ENCODE assay signal across 8 cellular contexts in genomic region chr11:126989942-126990715, GRCh38. TPM values are rescaled to one million over a fixed set of nuclear protein-coding genes. Genes with fewer than 3 reads are reported as not detected.
A peak's percentile ranks its signal among the peaks of the same experiment; 100 is the strongest.
DNase-seq lines count a peak whose midpoint lies in the region; ATAC-seq, FAIRE-seq and TF ChIP-seq lines count a peak whose summit lies in the region.

No MANE protein-coding gene starts in this region.

- peak; percentile 93 to 99 (median 97) for TF ChIP-seq CTCF in H1 (IDR thresholded peaks at IDR 0.05; ENCODE audit: control extremely low read depth in 1 of 3, insufficient read depth in 1 of 3, low read depth in 1 of 3, low read length in 3 of 3)

- ATAC-seq in GM18907 (IDR thresholded peaks at IDR 0.05; ENCODE audit: unreplicated experiment) (peak; percentile 86), HG03342 (IDR thresholded peaks at IDR 0.05; ENCODE audit: unreplicated experiment) (peak; percentile 87)

- peaks cover 6% of the 10 kb centered on the region for H3K27me3 Mint-ChIP-seq in activated CD4-positive, alpha-beta memory T cell treated with anti-CD3 and anti-CD28 coated beads, Interleukin-2, amount 10 ng/mL, durations not matched to agents 7 days and 5 days

- H3K27me3 ChIP-seq in H1 (replicated peaks in 1 of 4; ENCODE audit: control insufficient read depth in 3 of 4, extremely low read depth in 1 of 4, insufficient read depth in 3 of 4, low read length in 3 of 4) (peaks cover 0 to 6% (median 2%) of the 10 kb centered on the region in 4 experiments; a peak in 1 of 7 replicates), mesendoderm (ENCODE audit: insufficient read depth, low read length, poor library complexity) (no peaks in the 10 kb centered on the region)

- H3K4me3 ChIP-seq in H1 (ENCODE audit: extremely low read depth in 1 of 4, insufficient read depth in 2 of 4, low read depth in 3 of 4, low read length in 4 of 4), result 0 out of 8 replicates have a peak overlapping the region, but pooled peaks of 1 of the 4 experiments have one; percentile 34
- H3K4me3 ChIP-seq in mesendoderm (ENCODE audit: low read length), result no peak overlapping the region

- H3K4ac ChIP-seq in H1 (replicated peaks; ENCODE audit: insufficient read length, low read depth, low read length) (no peak overlapping the region), mesendoderm (ENCODE audit: low read depth, low read length) (no peak overlapping the region)

- H3K36me3 ChIP-seq in H1 (ENCODE audit: control insufficient read depth in 2 of 4, insufficient read depth in 4 of 4, low read length in 3 of 4), result no peaks in the 10 kb centered on the region
- H3K36me3 ChIP-seq in mesendoderm (ENCODE audit: control insufficient read depth, insufficient read depth, low read length), result no peaks in the 10 kb centered on the region

- 0 out of 2 replicates have a peak overlapping the region, but pooled peaks have one; percentile 36 for H3K18ac ChIP-seq in H1 (ENCODE audit: extremely low read depth, low read length)
- H3K18ac ChIP-seq in mesendoderm (ENCODE audit: low read length), result no peak overlapping the region

- CTCF ChIA-PET in activated CD4-positive, alpha-beta memory T cell treated with anti-CD3 and anti-CD28 coated beads, Interleukin-2, amount 10 ng/mL, durations not matched to agents 7 days and 5 days (lab: Charles Lee), result interaction anchor here (0.8 to 2.8 kb wide), 6 partner anchors 12 to 549 kb away, joined by 3 to 14 read pairs (median 4); no protein-coding TSS in a partner anchor
- CTCF ChIA-PET in H1 (lab: Charles Lee; ENCODE audit: partially characterized antibody), result interaction anchor here (0.6 to 7.7 kb wide), 76 partner anchors 11 to 1013 kb away, joined by 3 to 94 read pairs (median 4); partner anchors contain the start of gene KIRREL3

- H3K4me1 Mint-ChIP-seq in activated CD4-positive, alpha-beta memory T cell treated with anti-CD3 and anti-CD28 coated beads, Interleukin-2, amount 10 ng/mL, durations not matched to agents 7 days and 5 days, result no peaks in the 10 kb centered on the region

- DNase-seq in AG20443 (ENCODE audit: low spot score), result peak; percentile 88
- DNase-seq in NCI-H524 (lab: John Stamatoyannopoulos, UW), result peak; percentile 57 to 79
- DNase-seq in activated CD4-positive, alpha-beta memory T cell treated with anti-CD3 and anti-CD28 coated beads, Interleukin-2, amount 10 ng/mL, durations not matched to agents 7 days and 5 days, result peak; percentile 61
- peak; percentile 85 to 96 for DNase-seq in H1 (ENCODE audit: low read depth in 1 of 2, low spot score in 2 of 2)
- peak; percentile 91 for DNase-seq in mesendoderm
- DNase-seq in stimulated activated CD8-positive, alpha-beta memory T cell treated with anti-CD3 and anti-CD28 coated beads, Interleukin-2, amount 100 ng/mL, for 48 hours (ENCODE audit: low read depth in 2 of 2), result peak; percentile 31 to 37

- no peak for FAIRE-seq in H1 (lab: Jason Lieb, UNC)

- H3K4me3 Mint-ChIP-seq in activated CD4-positive, alpha-beta memory T cell treated with anti-CD3 and anti-CD28 coated beads, Interleukin-2, amount 10 ng/mL, durations not matched to agents 7 days and 5 days, result no peak overlapping the region

- H3K4me1 ChIP-seq in H1 (replicated peaks in 1 of 4; ENCODE audit: control insufficient read depth in 3 of 4, insufficient read depth in 4 of 4, low read length in 3 of 4) (peaks cover 0 to 3% (median 1%) of the 10 kb centered on the region in 4 experiments; a peak in 1 of 7 replicates), mesendoderm (ENCODE audit: control insufficient read depth, low read depth, low read length) (no peaks in the 10 kb centered on the region)

- no peak overlapping the region for H3K14ac ChIP-seq in H1 (ENCODE audit: insufficient read length)

- peak; percentile 97 for TF ChIP-seq RAD21 in H1 (IDR thresholded peaks at IDR 0.05 in 1 of 2, conservative IDR thresholded peaks at IDR 0.05 in 1 of 2; ENCODE audit: low read depth in 2 of 2, low read length in 2 of 2)

- no peak overlapping the region for H4K91ac ChIP-seq in H1 (replicated peaks; ENCODE audit: insufficient read length, low read length)

- H4K20me1 ChIP-seq in H1 (replicated peaks in 1 of 2; ENCODE audit: control insufficient read depth in 1 of 2, insufficient read depth in 2 of 2, low read length in 2 of 2), result no peaks in the 10 kb centered on the region

- H3K4me2 ChIP-seq in H1 (ENCODE audit: insufficient read depth in 1 of 2, low read depth in 2 of 2, low read length in 2 of 2) (peak overlapping the region in 1 of 2 experiments; percentile 61; a peak in 3 of 4 replicates), mesendoderm (ENCODE audit: low read length) (peak overlapping the region; percentile 40)

- H3K23ac ChIP-seq in H1 (ENCODE audit: insufficient read length), result no peak overlapping the region
- no peak overlapping the region for H3K23ac ChIP-seq in mesendoderm (ENCODE audit: low read length)

- 44% methylated on average over 16 of the region's 22 CpGs; no CpG with 5 or more reads in 1 of the 2 experiments for WGBS in H1 (ENCODE audit: extremely low coverage in 1 of 2, insufficient coverage in 1 of 2, insufficient read length in 1 of 2, insufficient replicate concordance in 2 of 2, low coverage in 1 of 2, low lambda C conversion rate in 2 of 2, missing lambda C conversion rate in 1 of 2), 2 experiments
- WGBS in mesendoderm (ENCODE audit: extremely low coverage, insufficient coverage, low lambda C conversion rate), result no CpG with 5 or more reads among the region's 22 CpGs

- H3K36me3 Mint-ChIP-seq in activated CD4-positive, alpha-beta memory T cell treated with anti-CD3 and anti-CD28 coated beads, Interleukin-2, amount 10 ng/mL, durations not matched to agents 7 days and 5 days (ENCODE audit: low read depth), result no peaks in the 10 kb centered on the region

- H3K23me2 ChIP-seq in H1 (ENCODE audit: low read depth, low read length), result no peaks in the 10 kb centered on the region

- no peaks in the 10 kb centered on the region for H3K9me3 ChIP-seq in H1 (ENCODE audit: insufficient read depth in 2 of 2, low read depth in 1 of 2, low read length in 1 of 2)

- no peak for TF ChIP-seq EP300 in H1 (IDR thresholded peaks at IDR 0.05; ENCODE audit: borderline replicate concordance in 1 of 2, low read depth in 2 of 2, low read length in 2 of 2)

- H4K5ac ChIP-seq in H1 (ENCODE audit: insufficient read length, low read depth, low read length) (no peak overlapping the region), mesendoderm (ENCODE audit: low read length) (no peak overlapping the region)

- no peak for TF ChIP-seq POLR2A in H1 (IDR thresholded peaks at IDR 0.05; ENCODE audit: control extremely low read depth in 1 of 2, low read depth in 2 of 2, low read length in 2 of 2)

- peak overlapping the region; percentile 99 for H2AFZ ChIP-seq in H1 (ENCODE audit: low read length)

- H2BK5ac ChIP-seq in H1 (ENCODE audit: low read depth, low read length) (no peak overlapping the region; the same call in 1 of the 2 replicates), mesendoderm (ENCODE audit: low read length) (no peak overlapping the region)

- H3K27ac ChIP-seq in H1 (ENCODE audit: low read depth, low read length), result no peak overlapping the region
- no peak overlapping the region for H3K27ac ChIP-seq in mesendoderm (ENCODE audit: low read depth, low read length)

- no peak overlapping the region for H2AK5ac ChIP-seq in H1 (ENCODE audit: low read depth, low read length)
- no peak overlapping the region for H2AK5ac ChIP-seq in mesendoderm (ENCODE audit: low read length)

- H2BK15ac ChIP-seq in H1 (ENCODE audit: low read length) (no peak overlapping the region), mesendoderm (replicated peaks; ENCODE audit: low read depth) (no peak overlapping the region)

- no peak overlapping the region for H3K27ac Mint-ChIP-seq in activated CD4-positive, alpha-beta memory T cell treated with anti-CD3 and anti-CD28 coated beads, Interleukin-2, amount 10 ng/mL, durations not matched to agents 7 days and 5 days

- H3K79me2 ChIP-seq in H1 (ENCODE audit: control insufficient read depth in 1 of 2, insufficient read depth in 2 of 2, low read length in 2 of 2) (no peaks in the 10 kb centered on the region), mesendoderm (ENCODE audit: control insufficient read depth, insufficient read depth, low read length) (no peaks in the 10 kb centered on the region)

- H3K56ac ChIP-seq in H1 (replicated peaks; ENCODE audit: insufficient read length, low read depth, low read length) (no peak overlapping the region), mesendoderm (ENCODE audit: low read length) (peak overlapping the region; percentile 65)

- POLR2A ChIA-PET in activated CD4-positive, alpha-beta memory T cell treated with anti-CD3 and anti-CD28 coated beads, Interleukin-2, amount 10 ng/mL, durations not matched to agents 7 days and 5 days (lab: Charles Lee), result no interaction called here
- POLR2A ChIA-PET in H1 (lab: Charles Lee; ENCODE audit: partially characterized antibody), result no interaction called here

- H3K9ac ChIP-seq in H1 (replicated peaks in 1 of 4; ENCODE audit: extremely low read depth in 1 of 4, low read depth in 3 of 4, low read length in 3 of 4) (no peak overlapping the region), mesendoderm (ENCODE audit: low read length) (peak overlapping the region; percentile 28)

- H2BK120ac ChIP-seq in H1 (replicated peaks; ENCODE audit: low read depth, low read length) (no peak overlapping the region), mesendoderm (ENCODE audit: low read depth, low read length) (no peak overlapping the region)

- H3K9me3 Mint-ChIP-seq in activated CD4-positive, alpha-beta memory T cell treated with anti-CD3 and anti-CD28 coated beads, Interleukin-2, amount 10 ng/mL, durations not matched to agents 7 days and 5 days, result no peaks in the 10 kb centered on the region

- peak overlapping the region; percentile 63; the same call in 1 of the 2 replicates for H2BK20ac ChIP-seq in H1 (ENCODE audit: low read length)

- no peak overlapping the region for H2BK12ac ChIP-seq in H1 (ENCODE audit: low read depth, low read length)

- H3K79me1 ChIP-seq in H1 (ENCODE audit: low read depth, low read length), result no peaks in the 10 kb centered on the region
- no peaks in the 10 kb centered on the region for H3K79me1 ChIP-seq in mesendoderm (ENCODE audit: low read length)

- H4K8ac ChIP-seq in H1 (ENCODE audit: extremely low read depth, insufficient read depth, low read length), result peak overlapping the region; percentile 77; the same call in 1 of the 2 replicates
- H4K8ac ChIP-seq in mesendoderm (ENCODE audit: low read depth, low read length), result no peak overlapping the region

RNA-seq across cellular contexts. Expression of gene KIRREL3, which starts 10.4 kb away (rescaled TPM):
- not detected for total RNA-seq in activated CD4-positive, alpha-beta memory T cell treated with anti-CD3 and anti-CD28 coated beads, Interleukin-2, amount 10 ng/mL, durations not matched to agents 7 days and 5 days
- total RNA-seq in H1 (2021; fragmentation: NEBNext Ultra II Directional; extraction: Animal tissue kit (Norgen Biotek cat#: 25700)), result 0.32 and 0.36 TPM in 2 replicates
- 0.29 and 0.46 TPM in 2 replicates for polyA plus RNA-seq in H1 (2011; rRNA removed)
- polyA plus RNA-seq in H1 (2011; cell fraction: cytosol; rRNA removed), result 0.27 TPM
- polyA plus RNA-seq in H1 (2011; cell fraction: nucleus; rRNA removed), result 0.58 TPM
- polyA plus RNA-seq in H1 (2012, experiment 1 of 2), result 0.22 to 0.77 TPM (median 0.49 TPM) in 4 replicates
- polyA plus RNA-seq in H1 (2012, experiment 2 of 2), result 0.18 TPM
- 0.22 TPM for polyA plus RNA-seq in H1 (2013, experiment 1 of 2)
- 0.22 TPM for polyA plus RNA-seq in H1 (2013, experiment 2 of 2)
- 0.32 TPM in 2 replicates for polyA minus RNA-seq in H1 (2011; rRNA and poly(A)+ RNA removed)
- not detected for polyA minus RNA-seq in H1 (2011; cell fraction: cytosol; rRNA and poly(A)+ RNA removed)
- 1.5 TPM for polyA minus RNA-seq in H1 (2011; cell fraction: nucleus; rRNA and poly(A)+ RNA removed)
- polyA plus RNA-seq in mesendoderm (2013, experiment 1 of 2), result 0.03 TPM
- 0.01 TPM for polyA plus RNA-seq in mesendoderm (2013, experiment 2 of 2)

Comparison
In these comparisons a context has a peak if more than half of its experiments do, and no peak if none do; other contexts are left out.
1. DNase-seq: peak in every context shown above with its lines; median percentile 91 in mesendoderm; 90 in H1; 88 in AG20443; 68 in NCI-H524; 61 in activated CD4-positive, alpha-beta memory T cell treated with anti-CD3 and anti-CD28 coated beads, Interleukin-2, amount 10 ng/mL, durations not matched to agents 7 days and 5 days; 34 in stimulated activated CD8-positive, alpha-beta memory T cell treated with anti-CD3 and anti-CD28 coated beads, Interleukin-2, amount 100 ng/mL, for 48 hours.